10 cellular contexts compared by ENCODE assay signal in genomic region chr13:20942938-20943518, GRCh38. TPM values are rescaled to one million over a fixed set of nuclear protein-coding genes. Genes with fewer than 3 reads are reported as not detected.
DNase-seq lines count a peak whose midpoint lies in the region; ATAC-seq lines count a peak whose summit lies in the region.
"Had no signal": no experiment of that assay in that cellular context is flagged by ENCODE, and none has a peak within 500 bp of the region (broad histone marks: within the 10 kb centered on the region; RNA-seq: fewer than 3 reads in every experiment).

No MANE protein-coding gene starts in this region.

- no peaks in the 10 kb centered on the region for H3K36me3 Mint-ChIP-seq in T-helper 17 cell (ENCODE audit: low read depth)
- H3K36me3 Mint-ChIP-seq: CD4-positive, CD25-positive, alpha-beta regulatory T cell; WTC11 had no signal

- peaks cover 5% of the 10 kb centered on the region for H3K4me1 Mint-ChIP-seq in T-helper 17 cell

- H3K4me1 ChIP-seq in skeletal muscle tissue (ENCODE audit: control insufficient read depth in 3 of 3, insufficient read depth in 3 of 3, low read length in 3 of 3): peaks cover 8 to 24% (median 14%) of the 10 kb centered on the region in 3 donors

- H3K4me3 ChIP-seq in skeletal muscle tissue (ENCODE audit: low read length in 3 of 3): no peak overlapping the region

- H3K9me3 ChIP-seq in T-helper 17 cell (ENCODE audit: control insufficient read depth, low read length, poor library complexity, severe bottlenecking): no peaks in the 10 kb centered on the region
- no peaks in the 10 kb centered on the region for H3K9me3 ChIP-seq in skeletal muscle tissue (ENCODE audit: control insufficient read depth in 3 of 3, low read length in 3 of 3)

- H3K9ac ChIP-seq in skeletal muscle tissue (ENCODE audit: low read depth in 1 of 3, low read length in 3 of 3): peak overlapping the region in 1 of 3 donors; percentile 24

- H3K27ac Mint-ChIP-seq in T-helper 17 cell: no peak overlapping the region
- H3K27ac Mint-ChIP-seq: CD4-positive, CD25-positive, alpha-beta regulatory T cell; WTC11 had no signal

- H3K27ac ChIP-seq in skeletal muscle tissue (ENCODE audit: low read depth, low read length): peak overlapping the region; percentile 60

- DNase-seq in Daoy (ENCODE audit: low read depth) (peak; percentile 5), T-helper 17 cell (no peak), left lobe of liver (ENCODE audit: low spot score) (no peak), SK-N-DZ (ENCODE audit: low spot score) (no peak), NCI-H1694 treated with DMSO at 0.1 percent for 48 hours (lab: John Stamatoyannopoulos, UW) (no peak)

- no peak overlapping the region for H3K4me3 Mint-ChIP-seq in T-helper 17 cell
- H3K4me3 Mint-ChIP-seq: CD4-positive, CD25-positive, alpha-beta regulatory T cell; WTC11 had no signal

- peaks cover 7 to 12% (median 11%) of the 10 kb centered on the region in 3 donors for H3K27me3 ChIP-seq in skeletal muscle tissue (ENCODE audit: control insufficient read depth in 3 of 3, insufficient read depth in 3 of 3, low read length in 3 of 3)

- ATAC-seq in T-helper 17 cell (peak; percentile 14), left lobe of liver (peak; percentile 27), HG02642 (IDR thresholded peaks at IDR 0.05; ENCODE audit: poor library complexity, unreplicated experiment) (no peak), HG02870 (IDR thresholded peaks at IDR 0.05; ENCODE audit: unreplicated experiment) (no peak)

- H3K36me3 ChIP-seq in skeletal muscle tissue (ENCODE audit: control insufficient read depth in 3 of 3, insufficient read depth in 3 of 3, low read length in 3 of 3): no peaks in the 10 kb centered on the region

- H3K27me3 Mint-ChIP-seq in T-helper 17 cell: peaks cover 62% of the 10 kb centered on the region

RNA-seq across cellular contexts. Expression of gene XPO4, which starts 40.5 kb away (rescaled TPM):
- total RNA-seq in Daoy (2014; rRNA removed; shearing (Covaris generic)): 18.5 and 21.4 TPM in 2 replicates
- total RNA-seq in T-helper 17 cell (10 to 100 TPM; 23.4 to 25.3 TPM), left lobe of liver (5.2 TPM), skeletal muscle tissue (28.2 TPM)
- polyA plus RNA-seq in SK-N-DZ (2014; cell fraction: cytosol; rRNA removed): 13.6 and 18.7 TPM in 2 replicates
- polyA plus RNA-seq in SK-N-DZ (2014; cell fraction: nucleus; rRNA removed): 19.9 and 28.9 TPM in 2 replicates

Comparison
In these comparisons a context has a peak if more than half of its experiments do, and no peak if none do; other contexts are left out.
1. ATAC-seq: peak in T-helper 17 cell (single experiment) and left lobe of liver (single experiment); none in HG02642 (single experiment) and HG02870 (single experiment).